In the genomic region with DNA sequence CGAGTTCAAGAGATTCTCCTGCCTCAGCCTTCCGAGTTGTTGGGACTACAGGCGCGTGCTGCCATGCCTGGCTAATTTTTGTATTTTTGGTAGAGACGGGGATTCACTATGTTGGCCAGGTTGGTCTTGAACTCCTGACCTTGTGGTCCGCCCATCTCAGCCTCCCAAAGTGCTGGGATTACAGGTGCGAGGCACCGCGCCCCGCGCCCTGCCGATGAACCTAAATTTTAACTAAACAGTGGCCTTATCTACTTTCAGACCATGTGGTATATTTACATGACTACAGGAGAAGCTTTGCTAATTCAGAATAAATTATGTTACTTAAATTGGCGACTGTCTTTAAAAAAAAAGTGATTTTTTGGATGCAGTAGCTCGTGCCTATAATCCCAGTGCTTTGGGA, we compare ENCODE assay signal across 29 cellular contexts. TPM values are rescaled to one million over a fixed set of nuclear protein-coding genes. Genes with fewer than 3 reads are reported as not detected.
"Had no signal": no experiment of that assay in that cellular context is flagged by ENCODE, and none has a peak within 500 bp of the region (broad histone marks: within the 10 kb centered on the region; RNA-seq: fewer than 3 reads in every experiment).

No MANE protein-coding gene starts in this region.

- H3K4me3 ChIP-seq: neural progenitor cell, ovary, psoas muscle, right lobe of liver, sigmoid colon, spleen, stomach, thoracic aorta, thyroid gland, tibial nerve, upper lobe of left lung, vagina had no signal

- H3K36me3 ChIP-seq: ovary had no signal

- DNase-seq: natural killer cell; occipital lobe; ovary; posterior cingulate gyrus; psoas muscle; right cardiac atrium; right lobe of liver; sigmoid colon; small intestine; spleen; stimulated activated CD4-positive, alpha-beta T cell treated with anti-CD3 and anti-CD28 coated beads, Interleukin-12 subunit alpha, Interleukin-12 subunit beta, amount 100 ng/mL, for 4 hours; stimulated activated CD4-positive, alpha-beta T cell treated with anti-CD3 and anti-CD28 coated beads, Interleukin-1b, Interleukin-23, amount 100 ng/mL, for 48 hours; stimulated activated CD4-positive, alpha-beta T cell treated with anti-CD3 and anti-CD28 coated beads, Interleukin-4, amount 100 ng/mL, for 1 hour; stimulated activated CD4-positive, alpha-beta T cell treated with anti-CD3 and anti-CD28 coated beads, Interleukin-4, amount 100 ng/mL, for 4 hours; stimulated activated CD8-positive, alpha-beta memory T cell treated with anti-CD3 and anti-CD28 coated beads, Interleukin-4, amount 100 ng/mL, for 48 hours; stimulated activated naive B cell treated with anti-CD40 and anti-IgM and Interleukin-4, amounts not matched to agents 10 μg/mL and 1 μg/mL and 100 μg/mL, for 72 hours; stimulated activated naive CD4-positive, alpha-beta T cell treated with Interleukin-2 at 50 U/mL for 16 hours; stomach; thyroid gland; trophoblast cell had no signal

- H3K27me3 Mint-ChIP-seq: progenitor cell of endocrine pancreas; stimulated activated naive B cell treated with anti-CD40 and anti-IgM and Interleukin-4, amounts not matched to agents 10 μg/mL and 1 μg/mL and 100 μg/mL, for 72 hours; stimulated activated naive CD8-positive, alpha-beta T cell treated with anti-CD3 and anti-CD28 coated beads, Interleukin-15, Interleukin-2, amounts not matched to agents 100 ng/mL and 50 ng/mL, for 24 hours had no signal

- H3K9me3 ChIP-seq: ovary, psoas muscle, right lobe of liver, sigmoid colon, spleen, stomach, thoracic aorta, thyroid gland, tibial nerve, upper lobe of left lung, vagina had no signal

- H3K4me3 Mint-ChIP-seq: natural killer cell; nephron; neural progenitor cell; stimulated activated naive B cell treated with anti-CD40 and anti-IgM and Interleukin-4, amounts not matched to agents 10 μg/mL and 1 μg/mL and 100 μg/mL, for 72 hours; stimulated activated naive CD8-positive, alpha-beta T cell treated with anti-CD3 and anti-CD28 coated beads, Interleukin-15, Interleukin-2, amounts not matched to agents 100 ng/mL and 50 ng/mL, for 24 hours had no signal

- H3K36me3 Mint-ChIP-seq: natural killer cell had no signal

- ATAC-seq: natural killer cell; psoas muscle; right cardiac atrium; right lobe of liver; stimulated activated naive B cell treated with anti-CD40 and anti-IgM and Interleukin-4, amounts not matched to agents 10 μg/mL and 1 μg/mL and 100 μg/mL, for 72 hours had no signal

- H3K27ac Mint-ChIP-seq: natural killer cell; nephron; progenitor cell of endocrine pancreas; stimulated activated naive CD8-positive, alpha-beta T cell treated with anti-CD3 and anti-CD28 coated beads, Interleukin-15, Interleukin-2, amounts not matched to agents 100 ng/mL and 50 ng/mL, for 24 hours had no signal

- H3K27me3 ChIP-seq: neural progenitor cell, ovary, right lobe of liver, sigmoid colon, spleen, stomach, thyroid gland, tibial nerve, upper lobe of left lung, vagina had no signal

- H3K4me1 Mint-ChIP-seq: nephron, neural progenitor cell had no signal

- H3K27ac ChIP-seq: ovary, parathyroid adenoma, psoas muscle, right lobe of liver, sigmoid colon, spleen, stomach, thoracic aorta, thyroid gland, tibial nerve, upper lobe of left lung, vagina had no signal

- H3K9me3 Mint-ChIP-seq: natural killer cell; nephron; neural progenitor cell; stimulated activated naive B cell treated with anti-CD40 and anti-IgM and Interleukin-4, amounts not matched to agents 10 μg/mL and 1 μg/mL and 100 μg/mL, for 72 hours; stimulated activated naive CD8-positive, alpha-beta T cell treated with anti-CD3 and anti-CD28 coated beads, Interleukin-15, Interleukin-2, amounts not matched to agents 100 ng/mL and 50 ng/mL, for 24 hours had no signal

- H3K4me1 ChIP-seq: neural progenitor cell, parathyroid adenoma, thyroid gland had no signal

RNA-seq across cellular contexts. Expression of a gene that starts 55.6 kb away (rescaled TPM):
- total RNA-seq: natural killer cell had no signal
